In the genomic region with DNA sequence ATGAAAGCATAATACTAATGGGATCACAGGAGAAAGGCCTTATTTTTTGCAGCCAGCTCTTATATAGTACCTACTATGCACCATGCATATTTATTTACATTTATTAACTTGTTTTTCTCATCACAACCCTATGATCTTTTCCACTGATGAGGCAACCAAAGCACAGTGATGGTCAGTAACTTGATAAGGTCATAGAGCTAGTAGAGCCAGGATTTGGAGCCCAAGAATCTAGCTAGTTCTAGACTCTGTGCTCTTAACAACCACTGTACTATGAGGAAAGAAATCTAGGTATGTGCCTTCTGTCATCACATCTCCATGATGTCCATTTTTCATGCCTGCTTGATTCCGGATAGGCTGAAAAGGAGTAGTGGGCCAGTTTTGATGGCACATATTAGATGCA, we compare ENCODE assay signal across 9 cellular contexts.
"Had no signal": no experiment of that assay in that cellular context is flagged by ENCODE, and none has a peak within 500 bp of the region (broad histone marks: within the 10 kb centered on the region; RNA-seq: fewer than 3 reads in every experiment).

No MANE protein-coding gene starts in this region.

- H3K4me2 ChIP-seq: GM23338 had no signal

- FAIRE-seq: H1, H54, K562 had no signal

- H2AFZ ChIP-seq: GM23338 had no signal

- H3K4me3 ChIP-seq: GM23338, K562 had no signal

- H3K27ac ChIP-seq: HL-60 had no signal

- DNase-seq: H9, HCEC 1CT, HFFc6, IMR-90 had no signal

- ATAC-seq: GM23338, K562 had no signal
